Comparison of ENCODE assay signal across 1 cellular context in genomic region chr19:961866-962620, GRCh38.
TF ChIP-seq lines count a peak whose summit lies in the region.

No MANE protein-coding gene starts in this region.

TF ChIP-seq in K562, 482 proteins besides CTCF, POLR2A, EP300 and RAD21 (continues in another document):
- TF ChIP-seq ATF1 (CRISPR knock-in tag; IDR thresholded peaks at IDR 0.05) (no peak), ATF1 (tag; IDR thresholded peaks at IDR 0.05) (peak; percentile 65), MITF (IDR thresholded peaks at IDR 0.05) (peak; percentile 43; the same call in 1 of the 2 replicates), TEAD4 (IDR thresholded peaks at IDR 0.05; ENCODE audit: low read length) (peak; percentile 64), TEAD4 (CRISPR knock-in tag; IDR thresholded peaks at IDR 0.05; ENCODE audit: borderline replicate concordance) (no peak), PKNOX1 (IDR thresholded peaks at IDR 0.05) (peak; percentile 42), KDM1A (IDR thresholded peaks at IDR 0.05) (peak; percentile 76 to 85), BHLHE40 (IDR thresholded peaks at IDR 0.05; ENCODE audit: low read length) (0 out of 2 replicates have a peak, but pooled peaks have one; percentile 8), HOMEZ (CRISPR knock-in tag; IDR thresholded peaks at IDR 0.05) (no peak), MYNN (IDR thresholded peaks at IDR 0.05) (peak; percentile 63; the same call in 1 of the 2 replicates), MYNN (CRISPR knock-in tag; IDR thresholded peaks at IDR 0.05) (no peak), ETV1 (tag; conservative IDR thresholded peaks at IDR 0.05; ENCODE audit: low read depth) (0 out of 2 replicates have a peak, but pooled peaks have one; percentile 29), ARID1B (IDR thresholded peaks at IDR 0.05) (peak; percentile 83), FOXA3 (CRISPR knock-in tag; conservative IDR thresholded peaks at IDR 0.05 in 1 of 2, IDR thresholded peaks at IDR 0.05 in 1 of 2) (peak; percentile 90 to 97), E2F6 (IDR thresholded peaks at IDR 0.05; ENCODE audit: borderline replicate concordance in 1 of 2, extremely low read depth in 1 of 2, insufficient read depth in 1 of 2, insufficient read length in 1 of 2, low read depth in 1 of 2, low read length in 1 of 2, poor library complexity in 1 of 2, severe bottlenecking in 1 of 2) (peak in 1 of 2 experiments; percentile 14), ZNF212 (CRISPR knock-in tag; IDR thresholded peaks at IDR 0.05) (no peak), RBFOX2 (IDR thresholded peaks at IDR 0.05; ENCODE audit: low read depth, low read length) (no peak), ZNF561 (CRISPR knock-in tag; conservative IDR thresholded peaks at IDR 0.05) (no peak), SIN3A (IDR thresholded peaks at IDR 0.05; ENCODE audit: borderline replicate concordance in 2 of 2, control insufficient read depth in 1 of 2, low read depth in 2 of 2, low read length in 2 of 2) (0 out of 4 replicates have a peak, but pooled peaks of 1 of the 2 experiments have one; percentile 34), ZBED1 (IDR thresholded peaks at IDR 0.05) (no peak), NBN (IDR thresholded peaks at IDR 0.05; ENCODE audit: low read depth) (0 out of 2 replicates have a peak, but pooled peaks have one; percentile 19), STAT5A (IDR thresholded peaks at IDR 0.05; ENCODE audit: borderline replicate concordance, low read length) (0 out of 2 replicates have a peak, but pooled peaks have one; percentile 26), NFE2L1 (tag; IDR thresholded peaks at IDR 0.05; ENCODE audit: borderline replicate concordance, low read depth) (no peak), SP1 (CRISPR knock-in tag; IDR thresholded peaks at IDR 0.05) (peak; percentile 13; the same call in 1 of the 2 replicates), SOX6 (IDR thresholded peaks at IDR 0.05) (peak; percentile 43; the same call in 1 of the 2 replicates), KLF1 (tag; IDR thresholded peaks at IDR 0.05) (peak; percentile 74), E2F8 (IDR thresholded peaks at IDR 0.05; ENCODE audit: low read depth, partially characterized antibody) (no peak), ID3 (CRISPR knock-in tag; IDR thresholded peaks at IDR 0.05) (no peak), ID3 (tag; IDR thresholded peaks at IDR 0.05) (no peak), TAL1 (IDR thresholded peaks at IDR 0.05) (peak; percentile 72), SMARCE1 (IDR thresholded peaks at IDR 0.05) (peak; percentile 75), ZNF766 (CRISPR knock-in tag; conservative IDR thresholded peaks at IDR 0.05) (peak; percentile 65; the same call in 1 of the 2 replicates), TCF7 (IDR thresholded peaks at IDR 0.05; ENCODE audit: borderline replicate concordance) (0 out of 2 replicates have a peak, but pooled peaks have one; percentile 9), HDAC2 (IDR thresholded peaks at IDR 0.05) (peak; percentile 93), POLR2AphosphoS5 (IDR thresholded peaks at IDR 0.05; ENCODE audit: control insufficient read depth, insufficient read depth, low read depth, low read length) (peak; percentile 61; the same call in 1 of the 2 replicates), ZNF384 (IDR thresholded peaks at IDR 0.05; ENCODE audit: low read depth, low read length) (peak; percentile 98), ZSCAN29 (IDR thresholded peaks at IDR 0.05) (no peak), CREM (IDR thresholded peaks at IDR 0.05; ENCODE audit: low read depth) (peak; percentile 78), LEF1 (IDR thresholded peaks at IDR 0.05) (peak; percentile 45; the same call in 1 of the 2 replicates), MECOM (CRISPR knock-in tag; IDR thresholded peaks at IDR 0.05) (no peak), MAFG (tag; conservative IDR thresholded peaks at IDR 0.05) (no peak), GABPA (tag; conservative IDR thresholded peaks at IDR 0.05; ENCODE audit: low read depth) (no peak), CREB1 (IDR thresholded peaks at IDR 0.05) (peak; percentile 29; the same call in 1 of the 2 replicates), CREB1 (CRISPR knock-in tag; IDR thresholded peaks at IDR 0.05) (no peak), DPF2 (IDR thresholded peaks at IDR 0.05) (peak; percentile 87), MXD1 (CRISPR knock-in tag; IDR thresholded peaks at IDR 0.05; ENCODE audit: borderline replicate concordance, poor library complexity, severe bottlenecking) (no peak), ZNF134 (CRISPR knock-in tag; conservative IDR thresholded peaks at IDR 0.05) (no peak), NCOR1 (IDR thresholded peaks at IDR 0.05) (peak; percentile 76), ZNF280B (CRISPR knock-in tag; IDR thresholded peaks at IDR 0.05) (no peak), ZBTB7A (IDR thresholded peaks at IDR 0.05; ENCODE audit: borderline replicate concordance, control insufficient read depth, low read depth, low read length) (peak; percentile 94; the same call in 1 of the 2 replicates), CXXC5 (CRISPR knock-in tag; IDR thresholded peaks at IDR 0.05) (peak; percentile 87), HMGN3 (IDR thresholded peaks at IDR 0.05; ENCODE audit: borderline replicate concordance, extremely low read depth, insufficient read length, low read depth, low read length) (peak; percentile 51), CBFA2T2 (conservative IDR thresholded peaks at IDR 0.05) (peak; percentile 81), ZNF41 (CRISPR knock-in tag; conservative IDR thresholded peaks at IDR 0.05) (no peak), CREB3 (tag; conservative IDR thresholded peaks at IDR 0.05; ENCODE audit: low read depth) (no peak), ZNF551 (CRISPR knock-in tag; IDR thresholded peaks at IDR 0.05) (no peak), ZBTB1 (CRISPR knock-in tag; IDR thresholded peaks at IDR 0.05; ENCODE audit: borderline replicate concordance, low read depth) (no peak), MNT (conservative IDR thresholded peaks at IDR 0.05) (peak; percentile 67 to 78), NFIC (IDR thresholded peaks at IDR 0.05) (peak; percentile 31; the same call in 1 of the 2 replicates), FOXK2 (conservative IDR thresholded peaks at IDR 0.05 in 1 of 2, IDR thresholded peaks at IDR 0.05 in 1 of 2; ENCODE audit: low read depth in 2 of 2) (peak; percentile 93 to 95), ETV5 (CRISPR knock-in tag; IDR thresholded peaks at IDR 0.05; ENCODE audit: low read depth) (no peak), TRIM24 (IDR thresholded peaks at IDR 0.05) (peak in 1 of 2 experiments; percentile 54; a peak in 2 of 4 replicates), MTA2 (IDR thresholded peaks at IDR 0.05; ENCODE audit: low read depth) (peak; percentile 33; the same call in 1 of the 2 replicates), EP400 (IDR thresholded peaks at IDR 0.05) (0 out of 2 replicates have a peak, but pooled peaks have one; percentile 31), CTBP1 (IDR thresholded peaks at IDR 0.05; ENCODE audit: borderline replicate concordance) (peak; percentile 99), BDP1 (IDR thresholded peaks at IDR 0.05; ENCODE audit: insufficient read depth, insufficient read length) (no peak), ZNF444 (CRISPR knock-in tag; IDR thresholded peaks at IDR 0.05) (no peak), ZC3H4 (CRISPR knock-in tag; IDR thresholded peaks at IDR 0.05; ENCODE audit: borderline replicate concordance) (no peak)
